ENCODE assay signal across 8 cellular contexts in genomic region chr10:11685787-11686218, GRCh38. TPM values are rescaled to one million over a fixed set of nuclear protein-coding genes. Genes with fewer than 3 reads are reported as not detected.
A peak's percentile ranks its signal among the peaks of the same experiment; 100 is the strongest.
DNase-seq lines count a peak whose midpoint lies in the region; ATAC-seq and TF ChIP-seq lines count a peak whose summit lies in the region.

No MANE protein-coding gene starts in this region.

- H3K79me2 ChIP-seq in mammary epithelial cell (ENCODE audit: insufficient read depth, low read length), result no peaks in the 10 kb centered on the region

- CTCF ChIA-PET in mammary epithelial cell (lab: Charles Lee; ENCODE audit: low non-redundant PET), result no interaction called here

- H3K9ac ChIP-seq in mammary epithelial cell (ENCODE audit: insufficient read depth, low read length), result no peak overlapping the region

- dilution Hi-C loops in mammary epithelial cell (cut with HindIII; ENCODE audit: low sequenced_read_pairs), result loop anchor here (5.0 kb wide), 1 partner anchor 41 kb away; no protein-coding TSS in a partner anchor

- H3K4me1 Mint-ChIP-seq in HFFc6 (ENCODE audit: low read depth) (peaks cover 32% of the 10 kb centered on the region), mesothelial cell of epicardium (peaks cover 67% of the 10 kb centered on the region)

- H3K36me3 ChIP-seq in RWPE2 (ENCODE audit: low read depth) (no peaks in the 10 kb centered on the region), mammary epithelial cell (ENCODE audit: insufficient read depth, low read length) (no peaks in the 10 kb centered on the region)

- H3K4me3 ChIP-seq in RWPE2 (ENCODE audit: severe bottlenecking) (no peak overlapping the region), mammary epithelial cell (replicated peaks in 1 of 3; ENCODE audit: insufficient read depth in 1 of 3, low read depth in 2 of 3, low read length in 3 of 3) (peak overlapping the region in 2 of 3 experiments; percentile 33 to 44)

- H3K4me3 Mint-ChIP-seq in HFFc6, result peak overlapping the region; percentile 48; the same call in 1 of the 2 replicates
- no peak overlapping the region for H3K4me3 Mint-ChIP-seq in mesothelial cell of epicardium

- H4K20me1 ChIP-seq in mammary epithelial cell (ENCODE audit: insufficient read depth, low read length), result no peaks in the 10 kb centered on the region

- intact Hi-C loops in mammary epithelial cell (cut with micrococcal nuclease), result loop anchor here (2.0 kb wide), 1 partner anchor 75 kb away; the partner anchor contains the start of gene USP6NL

- TF ChIP-seq CTCF in HFFc6 (IDR thresholded peaks at IDR 0.05) (no peak), RWPE2 (IDR thresholded peaks at IDR 0.05; ENCODE audit: poor library complexity, severe bottlenecking) (no peak), mammary epithelial cell (conservative IDR thresholded peaks at IDR 0.05 in 1 of 2, IDR thresholded peaks at IDR 0.05 in 1 of 2; ENCODE audit: extremely low read depth in 1 of 2, insufficient read depth in 1 of 2, low read depth in 1 of 2, low read length in 2 of 2) (no peak), mesothelial cell of epicardium (IDR thresholded peaks at IDR 0.05; ENCODE audit: unreplicated experiment) (no peak)

- DNase-seq in COLO829 (ENCODE audit: low spot score) (peak; percentile 55), HFFc6 (no peak), RWPE2 (ENCODE audit: low spot score) (no peak), mammary epithelial cell (peak; percentile 61), mesothelial cell of epicardium (ENCODE audit: low spot score in 2 of 2, unreplicated experiment in 2 of 2) (peak in 1 of 2 experiments; percentile 65), amniotic stem cell (lab: John Stamatoyannopoulos, UW) (no peak)

- H3K4me2 ChIP-seq in mammary epithelial cell (ENCODE audit: insufficient read depth, low read depth, low read length), result peak overlapping the region; percentile 82

- WGBS in mammary epithelial cell (ENCODE audit: low coverage, missing lambda C conversion rate), result 15% methylated on average over 7 of the region's 7 CpGs

- BruUV-seq in mammary epithelial cell (replicated peaks; lab: Mats Ljungman, UMichigan), result no TSS peak

- no peaks in the 10 kb centered on the region for H3K9me3 Mint-ChIP-seq in HFFc6
- H3K9me3 Mint-ChIP-seq in mesothelial cell of epicardium, result no peaks in the 10 kb centered on the region

- no peaks in the 10 kb centered on the region for H3K9me3 ChIP-seq in RWPE2 (ENCODE audit: severe bottlenecking)
- H3K9me3 ChIP-seq in mammary epithelial cell (replicated peaks; ENCODE audit: insufficient read depth, low read length), result no peaks in the 10 kb centered on the region

- no peaks in the 10 kb centered on the region for H3K36me3 Mint-ChIP-seq in HFFc6 (ENCODE audit: low read depth)
- H3K36me3 Mint-ChIP-seq in mesothelial cell of epicardium, result no peaks in the 10 kb centered on the region

- in situ Hi-C loops in mammary epithelial cell (cut with MboI; ENCODE audit: low sequenced_read_pairs in 2 of 2), result no loop called here

- peak overlapping the region; percentile 68 for H3K27ac ChIP-seq in RWPE2 (ENCODE audit: poor library complexity, severe bottlenecking)
- peak overlapping the region; percentile 72 for H3K27ac ChIP-seq in mammary epithelial cell (ENCODE audit: insufficient read depth, low read depth, low read length)

- peaks cover 23% of the 10 kb centered on the region for H3K4me1 ChIP-seq in RWPE2 (ENCODE audit: insufficient read depth, poor library complexity, severe bottlenecking)
- peaks cover 31% of the 10 kb centered on the region for H3K4me1 ChIP-seq in mammary epithelial cell (ENCODE audit: insufficient read depth, low read length)

- H3K27me3 ChIP-seq in RWPE2 (ENCODE audit: insufficient read depth, poor library complexity, severe bottlenecking) (no peaks in the 10 kb centered on the region), mammary epithelial cell (ENCODE audit: insufficient read depth, low read length) (no peaks in the 10 kb centered on the region)

- ATAC-seq in RWPE2 (ENCODE audit: low read depth) (no peak), GM21576 (IDR thresholded peaks at IDR 0.05; ENCODE audit: unreplicated experiment) (no peak), HG03045 (IDR thresholded peaks at IDR 0.05; ENCODE audit: unreplicated experiment) (no peak)

- H3K27ac Mint-ChIP-seq in HFFc6, result no peak overlapping the region
- H3K27ac Mint-ChIP-seq in mesothelial cell of epicardium, result peak overlapping the region; percentile 97

- H3K27me3 Mint-ChIP-seq in HFFc6 (ENCODE audit: insufficient read depth) (peaks cover 41% of the 10 kb centered on the region), mesothelial cell of epicardium (ENCODE audit: low read depth) (peaks cover 2% of the 10 kb centered on the region)

- no peak overlapping the region for H2AFZ ChIP-seq in mammary epithelial cell (ENCODE audit: low read depth, low read length)

RNA-seq across cellular contexts. Expression of gene ECHDC3, which starts 56.4 kb away (rescaled TPM):
- 1 to 10 TPM in 2 of 6 experiments, under 1 TPM in 3, not detected in 1; 0.10 to 1.4 (median 0.23) TPM for total RNA-seq in HFFc6 (2021; fragmentation: NEBNext Ultra II Directional; extraction: Animal tissue kit (Norgen Biotek cat#: 25700))
- total RNA-seq in mammary epithelial cell (10 to 100 TPM in 1 of 2 donors, 1 to 10 TPM in 1; 6.9 to 30.8 TPM), mesothelial cell of epicardium (5.1 to 8.6 TPM (median 5.7 TPM) in 3 replicates)
- polyA plus RNA-seq in mammary epithelial cell, result 9.6 TPM
- polyA minus RNA-seq in mammary epithelial cell, result not detected

Comparison
In these comparisons a context has a peak if more than half of its experiments do, and no peak if none do; other contexts are left out.
1. DNase-seq: peak in COLO829 (single experiment) and mammary epithelial cell (single experiment); none in HFFc6 (single experiment), RWPE2 (single experiment) and amniotic stem cell (single experiment).